8 cellular contexts compared by ENCODE assay signal in genomic region chr19:610801-611505, GRCh38. TPM values are rescaled to one million over a fixed set of nuclear protein-coding genes. Genes with fewer than 3 reads are reported as not detected.
DNase-seq lines count a peak whose midpoint lies in the region; ATAC-seq, FAIRE-seq and TF ChIP-seq lines count a peak whose summit lies in the region.

No MANE protein-coding gene starts in this region.

- H4K5ac ChIP-seq in H1 (ENCODE audit: insufficient read length, low read depth, low read length) = no peak overlapping the region

- H3K4ac ChIP-seq in H1 (replicated peaks; ENCODE audit: insufficient read length, low read depth, low read length) = no peak overlapping the region
- H3K4ac ChIP-seq in neuronal stem cell (ENCODE audit: low read length) = no peak overlapping the region

- FAIRE-seq in H1 (lab: Jason Lieb, UNC) = no peak

- H3K4me2 ChIP-seq in BLaER1 (peak overlapping the region; percentile 91), H1 (ENCODE audit: insufficient read depth in 1 of 2, low read depth in 2 of 2, low read length in 2 of 2) (no peak overlapping the region), neuronal stem cell (ENCODE audit: insufficient read depth, low read length, poor library complexity, severe bottlenecking) (no peak overlapping the region)

- H2BK15ac ChIP-seq in H1 (ENCODE audit: low read length) (no peak overlapping the region), neuronal stem cell (ENCODE audit: low read length) (no peak overlapping the region)

- no peak overlapping the region for H3K14ac ChIP-seq in H1 (ENCODE audit: insufficient read length)
- H3K14ac ChIP-seq in neuronal stem cell (ENCODE audit: low read length) = no peak overlapping the region

- no peak overlapping the region for H2BK5ac ChIP-seq in H1 (ENCODE audit: low read depth, low read length)
- H2BK5ac ChIP-seq in neuronal stem cell (ENCODE audit: low read length) = no peak overlapping the region

- H3K27me3 Mint-ChIP-seq in activated CD4-positive, alpha-beta memory T cell treated with anti-CD3 and anti-CD28 coated beads, Interleukin-2, amount 10 ng/mL, durations not matched to agents 7 days and 5 days = no peaks in the 10 kb centered on the region

- peaks cover 23% of the 10 kb centered on the region for H3K36me3 ChIP-seq in BLaER1
- peaks cover 0 to 7% (median 3%) of the 10 kb centered on the region in 4 experiments; a peak in 2 of 8 replicates for H3K36me3 ChIP-seq in H1 (ENCODE audit: control insufficient read depth in 2 of 4, insufficient read depth in 4 of 4, low read length in 3 of 4)
- peaks cover 12 to 17% of the 10 kb centered on the region in 2 donors for H3K36me3 ChIP-seq in neuronal stem cell (replicated peaks in 1 of 2; ENCODE audit: control insufficient read depth in 2 of 2, insufficient read depth in 2 of 2, low read length in 2 of 2)
- no peaks in the 10 kb centered on the region for H3K36me3 ChIP-seq in sigmoid colon

- 86% methylated on average over 34 of the region's 37 CpGs; no CpG with 5 or more reads in 1 of the 2 experiments for WGBS in H1 (ENCODE audit: extremely low coverage in 1 of 2, insufficient coverage in 1 of 2, insufficient read length in 1 of 2, insufficient replicate concordance in 2 of 2, low coverage in 1 of 2, low lambda C conversion rate in 2 of 2, missing lambda C conversion rate in 1 of 2), 2 experiments
- WGBS in neuronal stem cell (ENCODE audit: extremely low coverage in 2 of 2, insufficient read length in 2 of 2, insufficient replicate concordance in 1 of 2), 2 donors = no CpG with 5 or more reads among the region's 37 CpGs
- 12 to 24% methylated on average over 37 of the region's 37 CpGs for WGBS in sigmoid colon, 2 donors

- no peaks in the 10 kb centered on the region for H3K79me2 ChIP-seq in H1 (ENCODE audit: control insufficient read depth in 1 of 2, insufficient read depth in 2 of 2, low read length in 2 of 2)

- H3K23ac ChIP-seq in H1 (ENCODE audit: insufficient read length) (no peak overlapping the region), neuronal stem cell (ENCODE audit: low read depth, low read length, poor library complexity) (no peak overlapping the region)

- no peak for ATAC-seq in HG03135 (IDR thresholded peaks at IDR 0.05; ENCODE audit: unreplicated experiment)

- H4K8ac ChIP-seq in H1 (ENCODE audit: extremely low read depth, insufficient read depth, low read length) (peak overlapping the region; percentile 28; the same call in 1 of the 2 replicates), neuronal stem cell (ENCODE audit: low read depth, low read length) (no peak overlapping the region)

- H3K27ac ChIP-seq in BLaER1 = peak overlapping the region; percentile 85
- no peak overlapping the region for H3K27ac ChIP-seq in H1 (ENCODE audit: low read depth, low read length)
- H3K27ac ChIP-seq in neuronal stem cell (replicated peaks; ENCODE audit: low read length) = no peak overlapping the region
- H3K27ac ChIP-seq in sigmoid colon = peak overlapping the region in 1 of 4 donors; percentile 32

- H4K20me1 ChIP-seq in BLaER1 = 0 out of 2 replicates have a peak, but pooled peaks cover 4% of the 10 kb centered on the region
- H4K20me1 ChIP-seq in H1 (replicated peaks in 1 of 2; ENCODE audit: control insufficient read depth in 1 of 2, insufficient read depth in 2 of 2, low read length in 2 of 2) = peaks cover 0 to 2% of the 10 kb centered on the region in 2 experiments

- no peaks in the 10 kb centered on the region for H3K9me3 Mint-ChIP-seq in activated CD4-positive, alpha-beta memory T cell treated with anti-CD3 and anti-CD28 coated beads, Interleukin-2, amount 10 ng/mL, durations not matched to agents 7 days and 5 days

- H4K91ac ChIP-seq in H1 (replicated peaks; ENCODE audit: insufficient read length, low read length) (no peak overlapping the region), neuronal stem cell (ENCODE audit: low read depth, low read length, poor library complexity) (no peak overlapping the region)

- TF ChIP-seq POLR2A in H1 (IDR thresholded peaks at IDR 0.05; ENCODE audit: control extremely low read depth in 1 of 2, low read depth in 2 of 2, low read length in 2 of 2) (no peak), sigmoid colon (IDR thresholded peaks at IDR 0.05) (no peak)

- CTCF ChIA-PET in activated CD4-positive, alpha-beta memory T cell treated with anti-CD3 and anti-CD28 coated beads, Interleukin-2, amount 10 ng/mL, durations not matched to agents 7 days and 5 days (lab: Charles Lee) = interaction anchor here (1.5 to 1.6 kb wide), 2 partner anchors 27 to 100 kb away, joined by 3 to 4 read pairs; no protein-coding TSS in a partner anchor
- CTCF ChIA-PET in H1 (lab: Charles Lee; ENCODE audit: partially characterized antibody) = interaction anchor here (1.2 kb wide), 1 partner anchor 27 kb away, joined by 4 read pairs; no protein-coding TSS in a partner anchor

- POLR2A ChIA-PET in activated CD4-positive, alpha-beta memory T cell treated with anti-CD3 and anti-CD28 coated beads, Interleukin-2, amount 10 ng/mL, durations not matched to agents 7 days and 5 days (lab: Charles Lee) = interaction anchor here (1.0 to 2.5 kb wide), 9 partner anchors 18 to 410 kb away, joined by 3 to 11 read pairs (median 5); partner anchors contain the start of genes POLRMT, RNF126 and RNU6-2
- POLR2A ChIA-PET in H1 (lab: Charles Lee; ENCODE audit: partially characterized antibody) = interaction anchor here (1.6 kb wide), 1 partner anchor 20 kb away, joined by 3 read pairs; no protein-coding TSS in a partner anchor

- TF ChIP-seq RAD21 in Ishikawa (IDR thresholded peaks at IDR 0.05; ENCODE audit: low read depth) (peak; percentile 12; the same call in 1 of the 2 replicates), H1 (IDR thresholded peaks at IDR 0.05 in 1 of 2, conservative IDR thresholded peaks at IDR 0.05 in 1 of 2; ENCODE audit: low read depth in 2 of 2, low read length in 2 of 2) (no peak)

- peak overlapping the region; percentile 60 for H3K9ac ChIP-seq in BLaER1
- H3K9ac ChIP-seq in H1 (replicated peaks in 1 of 4; ENCODE audit: extremely low read depth in 1 of 4, low read depth in 3 of 4, low read length in 3 of 4) = no peak overlapping the region; a peak in 1 of 7 replicates
- no peak overlapping the region for H3K9ac ChIP-seq in neuronal stem cell (ENCODE audit: low read depth, low read length, poor library complexity)

- intact Hi-C loops in sigmoid colon (cut with DNase I) = no loop called here

- H2BK12ac ChIP-seq in H1 (ENCODE audit: low read depth, low read length) (no peak overlapping the region), neuronal stem cell (ENCODE audit: low read length) (no peak overlapping the region)

- H3K4me3 ChIP-seq in BLaER1 (peak overlapping the region; percentile 56), H1 (ENCODE audit: extremely low read depth in 1 of 4, insufficient read depth in 2 of 4, low read depth in 3 of 4, low read length in 4 of 4) (no peak overlapping the region), neuronal stem cell (ENCODE audit: low read length in 2 of 2) (no peak overlapping the region), sigmoid colon (peak overlapping the region in 2 of 4 donors; percentile 16 to 23)

- H3K4me1 Mint-ChIP-seq in activated CD4-positive, alpha-beta memory T cell treated with anti-CD3 and anti-CD28 coated beads, Interleukin-2, amount 10 ng/mL, durations not matched to agents 7 days and 5 days = peaks cover 29% of the 10 kb centered on the region

- H3K18ac ChIP-seq in H1 (ENCODE audit: extremely low read depth, low read length) (no peak overlapping the region), neuronal stem cell (ENCODE audit: low read length) (no peak overlapping the region)

- H3K36me3 Mint-ChIP-seq in activated CD4-positive, alpha-beta memory T cell treated with anti-CD3 and anti-CD28 coated beads, Interleukin-2, amount 10 ng/mL, durations not matched to agents 7 days and 5 days (ENCODE audit: low read depth) = peaks cover 17% of the 10 kb centered on the region

- no peak overlapping the region for H2AK5ac ChIP-seq in H1 (ENCODE audit: low read depth, low read length)
- H2AK5ac ChIP-seq in neuronal stem cell (ENCODE audit: low read depth, low read length) = peak overlapping the region; percentile 21

- peak; percentile 92 for TF ChIP-seq EP300 in Ishikawa (IDR thresholded peaks at IDR 0.05; ENCODE audit: borderline replicate concordance)
- TF ChIP-seq EP300 in H1 (IDR thresholded peaks at IDR 0.05; ENCODE audit: borderline replicate concordance in 1 of 2, low read depth in 2 of 2, low read length in 2 of 2) = no peak
- no peak for TF ChIP-seq EP300 in sigmoid colon (IDR thresholded peaks at IDR 0.05)

- H2AFZ ChIP-seq in H1 (ENCODE audit: low read length) (no peak overlapping the region), neuronal stem cell (ENCODE audit: low read length) (peak overlapping the region; percentile 80)

- H3K79me1 ChIP-seq in H1 (ENCODE audit: low read depth, low read length) (no peaks in the 10 kb centered on the region; the same call in 1 of the 2 replicates), neuronal stem cell (ENCODE audit: low read depth, low read length) (no peaks in the 10 kb centered on the region)

- DNase-seq in activated CD4-positive, alpha-beta memory T cell treated with anti-CD3 and anti-CD28 coated beads, Interleukin-2, amount 10 ng/mL, durations not matched to agents 7 days and 5 days = peak; percentile 75
- DNase-seq in H1 (ENCODE audit: low read depth in 1 of 2, low spot score in 2 of 2) (no peak), neuronal stem cell (ENCODE audit: low spot score) (no peak), sigmoid colon (no peak), NCI-H2227 (lab: John Stamatoyannopoulos, UW; ENCODE audit: unreplicated experiment) (no peak)

- H3K27me3 ChIP-seq in BLaER1 (no peaks in the 10 kb centered on the region), H1 (replicated peaks in 1 of 4; ENCODE audit: control insufficient read depth in 3 of 4, extremely low read depth in 1 of 4, insufficient read depth in 3 of 4, low read length in 3 of 4) (no peaks in the 10 kb centered on the region), neuronal stem cell (ENCODE audit: control insufficient read depth in 3 of 3, insufficient read depth in 3 of 3, low read depth in 1 of 3, low read length in 3 of 3) (no peaks in the 10 kb centered on the region), sigmoid colon (no peaks in the 10 kb centered on the region)

- no peak overlapping the region for H2BK120ac ChIP-seq in H1 (replicated peaks; ENCODE audit: low read depth, low read length)
- no peak overlapping the region for H2BK120ac ChIP-seq in neuronal stem cell (ENCODE audit: low read depth, low read length)

- H3K23me2 ChIP-seq in H1 (ENCODE audit: low read depth, low read length) = no peaks in the 10 kb centered on the region

- H3K9me3 ChIP-seq in BLaER1 = no peaks in the 10 kb centered on the region
- peaks cover 0 to 4% of the 10 kb centered on the region in 2 experiments; a peak in 1 of 4 replicates for H3K9me3 ChIP-seq in H1 (ENCODE audit: insufficient read depth in 2 of 2, low read depth in 1 of 2, low read length in 1 of 2)
- peaks cover 0 to 2% of the 10 kb centered on the region in 2 donors for H3K9me3 ChIP-seq in neuronal stem cell (replicated peaks in 1 of 2; ENCODE audit: control insufficient read depth in 2 of 2, insufficient read depth in 1 of 2, low read depth in 1 of 2, low read length in 2 of 2)
- H3K9me3 ChIP-seq in sigmoid colon = no peaks in the 10 kb centered on the region

- TF ChIP-seq CTCF in H1 (IDR thresholded peaks at IDR 0.05; ENCODE audit: control extremely low read depth in 1 of 3, insufficient read depth in 1 of 3, low read depth in 1 of 3, low read length in 3 of 3) (no peak), sigmoid colon (IDR thresholded peaks at IDR 0.05) (no peak)

- H3K56ac ChIP-seq in H1 (replicated peaks; ENCODE audit: insufficient read length, low read depth, low read length) = no peak overlapping the region

- no peak overlapping the region for H2BK20ac ChIP-seq in H1 (ENCODE audit: low read length)

- H3K4me3 Mint-ChIP-seq in activated CD4-positive, alpha-beta memory T cell treated with anti-CD3 and anti-CD28 coated beads, Interleukin-2, amount 10 ng/mL, durations not matched to agents 7 days and 5 days = peak overlapping the region; percentile 91

- H3K27ac Mint-ChIP-seq in activated CD4-positive, alpha-beta memory T cell treated with anti-CD3 and anti-CD28 coated beads, Interleukin-2, amount 10 ng/mL, durations not matched to agents 7 days and 5 days = peak overlapping the region; percentile 99

- H3K4me1 ChIP-seq in BLaER1 = peaks cover 64% of the 10 kb centered on the region
- H3K4me1 ChIP-seq in H1 (replicated peaks in 1 of 4; ENCODE audit: control insufficient read depth in 3 of 4, insufficient read depth in 4 of 4, low read length in 3 of 4) = no peaks in the 10 kb centered on the region
- peaks cover 0 to 5% of the 10 kb centered on the region in 2 donors for H3K4me1 ChIP-seq in neuronal stem cell (ENCODE audit: control insufficient read depth in 2 of 2, insufficient read depth in 1 of 2, low read depth in 1 of 2, low read length in 2 of 2)
- peaks cover 0 to 7% (median 0%) of the 10 kb centered on the region in 4 donors for H3K4me1 ChIP-seq in sigmoid colon

RNA-seq across cellular contexts. Expression of gene HCN2, which starts 21.3 kb away (rescaled TPM):
- total RNA-seq in activated CD4-positive, alpha-beta memory T cell treated with anti-CD3 and anti-CD28 coated beads, Interleukin-2, amount 10 ng/mL, durations not matched to agents 7 days and 5 days = 1 to 10 TPM; 3.1 to 3.5 TPM
- 3.6 and 4.0 TPM in 2 replicates for total RNA-seq in H1 (2021; fragmentation: NEBNext Ultra II Directional; extraction: Animal tissue kit (Norgen Biotek cat#: 25700))
- polyA plus RNA-seq in H1 (2011; rRNA removed) (1.0 and 1.9 TPM in 2 replicates), sigmoid colon (under 1 TPM in 2 of 3 donors, not detected in 1; 0.23 to 0.39 TPM)
- polyA plus RNA-seq in H1 (2011; cell fraction: cytosol; rRNA removed) = 1.3 TPM
- polyA plus RNA-seq in H1 (2011; cell fraction: nucleus; rRNA removed) = 3.2 TPM
- polyA plus RNA-seq in H1 (2012, experiment 1 of 2) = 1.6 to 4.6 TPM (median 3.9 TPM) in 4 replicates
- 2.2 TPM for polyA plus RNA-seq in H1 (2012, experiment 2 of 2)
- polyA plus RNA-seq in H1 (2013, experiment 1 of 2) = 3.0 TPM
- 3.2 TPM for polyA plus RNA-seq in H1 (2013, experiment 2 of 2)
- polyA minus RNA-seq in H1 (2011; rRNA and poly(A)+ RNA removed) = 1.6 and 4.2 TPM in 2 replicates
- 2.5 TPM for polyA minus RNA-seq in H1 (2011; cell fraction: cytosol; rRNA and poly(A)+ RNA removed)
- 1.4 TPM for polyA minus RNA-seq in H1 (2011; cell fraction: nucleus; rRNA and poly(A)+ RNA removed)
- 0.10 TPM for polyA plus RNA-seq in neuronal stem cell (2013, experiment 1 of 2)
- polyA plus RNA-seq in neuronal stem cell (2013, experiment 2 of 2) = 0.10 TPM
- total RNA-seq in sigmoid colon = under 1 TPM in 3 of 4 donors, not detected in 1; 0.36 to 0.55 (median 0.54) TPM

RNA-seq across cellular contexts. Expression of gene POLRMT, which starts 22.4 kb away (rescaled TPM):
- total RNA-seq in activated CD4-positive, alpha-beta memory T cell treated with anti-CD3 and anti-CD28 coated beads, Interleukin-2, amount 10 ng/mL, durations not matched to agents 7 days and 5 days = 10 to 100 TPM; 44.8 to 45.1 TPM
- 110 and 111 TPM in 2 replicates for total RNA-seq in H1 (2021; fragmentation: NEBNext Ultra II Directional; extraction: Animal tissue kit (Norgen Biotek cat#: 25700))
- polyA plus RNA-seq in H1 (2011; rRNA removed) (93.0 and 119 TPM in 2 replicates), sigmoid colon (10 to 100 TPM; 16.8 to 63.0 (median 30.3) TPM)
- 84.7 TPM for polyA plus RNA-seq in H1 (2011; cell fraction: cytosol; rRNA removed)
- 444 TPM for polyA plus RNA-seq in H1 (2011; cell fraction: nucleus; rRNA removed)
- polyA plus RNA-seq in H1 (2012, experiment 1 of 2) = 84.6 to 159 TPM (median 148 TPM) in 4 replicates
- polyA plus RNA-seq in H1 (2012, experiment 2 of 2) = 84.5 TPM
- 105 TPM for polyA plus RNA-seq in H1 (2013, experiment 1 of 2)
- polyA plus RNA-seq in H1 (2013, experiment 2 of 2) = 97.6 TPM
- 132 and 217 TPM in 2 replicates for polyA minus RNA-seq in H1 (2011; rRNA and poly(A)+ RNA removed)
- polyA minus RNA-seq in H1 (2011; cell fraction: cytosol; rRNA and poly(A)+ RNA removed) = 86.2 TPM
- polyA minus RNA-seq in H1 (2011; cell fraction: nucleus; rRNA and poly(A)+ RNA removed) = 105 TPM
- 50.0 TPM for polyA plus RNA-seq in neuronal stem cell (2013, experiment 1 of 2)
- 45.6 TPM for polyA plus RNA-seq in neuronal stem cell (2013, experiment 2 of 2)
- 10 to 100 TPM; 18.2 to 26.3 (median 22.3) TPM for total RNA-seq in sigmoid colon

RNA-seq across cellular contexts. Expression of gene FGF22, which starts 28.7 kb away (rescaled TPM):
- not detected for total RNA-seq in activated CD4-positive, alpha-beta memory T cell treated with anti-CD3 and anti-CD28 coated beads, Interleukin-2, amount 10 ng/mL, durations not matched to agents 7 days and 5 days
- 1.7 and 1.9 TPM in 2 replicates for total RNA-seq in H1 (2021; fragmentation: NEBNext Ultra II Directional; extraction: Animal tissue kit (Norgen Biotek cat#: 25700))
- polyA plus RNA-seq in H1 (2011; rRNA removed) (0.44 and 0.99 TPM in 2 replicates), sigmoid colon (under 1 TPM in 1 of 3 donors, not detected in 2; 0.20 TPM)
- 1.3 TPM for polyA plus RNA-seq in H1 (2011; cell fraction: cytosol; rRNA removed)
- 4.9 TPM for polyA plus RNA-seq in H1 (2011; cell fraction: nucleus; rRNA removed)
- 1.9 to 3.1 TPM (median 2.3 TPM) in 4 replicates for polyA plus RNA-seq in H1 (2012, experiment 1 of 2)
- 0.64 TPM for polyA plus RNA-seq in H1 (2012, experiment 2 of 2)
- polyA plus RNA-seq in H1 (2013, experiment 1 of 2) = 0.85 TPM
- polyA plus RNA-seq in H1 (2013, experiment 2 of 2) = 0.81 TPM
- 0.22 TPM in 1 of 2 replicates, not detected in the other for polyA minus RNA-seq in H1 (2011; rRNA and poly(A)+ RNA removed)
- 0.73 TPM for polyA minus RNA-seq in H1 (2011; cell fraction: cytosol; rRNA and poly(A)+ RNA removed)
- 0.90 TPM for polyA minus RNA-seq in H1 (2011; cell fraction: nucleus; rRNA and poly(A)+ RNA removed)
- 0.78 TPM for polyA plus RNA-seq in neuronal stem cell (2013, experiment 1 of 2)
- 0.66 TPM for polyA plus RNA-seq in neuronal stem cell (2013, experiment 2 of 2)
- total RNA-seq in sigmoid colon = 1 to 10 TPM in 1 of 4 donors, under 1 TPM in 1, not detected in 2; 0.99 to 1.7 TPM

RNA-seq across cellular contexts. Expression of gene BSG, which starts 38.6 kb away (rescaled TPM):
- total RNA-seq in activated CD4-positive, alpha-beta memory T cell treated with anti-CD3 and anti-CD28 coated beads, Interleukin-2, amount 10 ng/mL, durations not matched to agents 7 days and 5 days = 100 to 1,000 TPM; 255 to 257 TPM
- total RNA-seq in H1 (2021; fragmentation: NEBNext Ultra II Directional; extraction: Animal tissue kit (Norgen Biotek cat#: 25700)) = 726 and 743 TPM in 2 replicates
- polyA plus RNA-seq in H1 (2011; rRNA removed) (1,055 and 1,381 TPM in 2 replicates), sigmoid colon (100 to 1,000 TPM; 218 to 715 (median 309) TPM)
- 777 TPM for polyA plus RNA-seq in H1 (2011; cell fraction: cytosol; rRNA removed)
- 835 TPM for polyA plus RNA-seq in H1 (2011; cell fraction: nucleus; rRNA removed)
- polyA plus RNA-seq in H1 (2012, experiment 1 of 2) = 563 to 829 TPM (median 731 TPM) in 4 replicates
- 1,009 TPM for polyA plus RNA-seq in H1 (2012, experiment 2 of 2)
- 1,327 TPM for polyA plus RNA-seq in H1 (2013, experiment 1 of 2)
- 1,362 TPM for polyA plus RNA-seq in H1 (2013, experiment 2 of 2)
- 300 and 353 TPM in 2 replicates for polyA minus RNA-seq in H1 (2011; rRNA and poly(A)+ RNA removed)
- polyA minus RNA-seq in H1 (2011; cell fraction: cytosol; rRNA and poly(A)+ RNA removed) = 459 TPM
- polyA minus RNA-seq in H1 (2011; cell fraction: nucleus; rRNA and poly(A)+ RNA removed) = 278 TPM
- 596 TPM for polyA plus RNA-seq in neuronal stem cell (2013, experiment 1 of 2)
- polyA plus RNA-seq in neuronal stem cell (2013, experiment 2 of 2) = 585 TPM
- 100 to 1,000 TPM; 423 to 500 (median 482) TPM for total RNA-seq in sigmoid colon

RNA-seq across cellular contexts. Expression of gene RNF126, which starts 52.1 kb away (rescaled TPM):
- total RNA-seq in activated CD4-positive, alpha-beta memory T cell treated with anti-CD3 and anti-CD28 coated beads, Interleukin-2, amount 10 ng/mL, durations not matched to agents 7 days and 5 days = 10 to 100 TPM; 80.6 to 82.2 TPM
- total RNA-seq in H1 (2021; fragmentation: NEBNext Ultra II Directional; extraction: Animal tissue kit (Norgen Biotek cat#: 25700)) = 64.7 and 68.0 TPM in 2 replicates
- 21.8 and 56.5 TPM in 2 replicates for polyA plus RNA-seq in H1 (2011; rRNA removed)
- polyA plus RNA-seq in H1 (2011; cell fraction: cytosol; rRNA removed) = 41.8 TPM
- 90.9 TPM for polyA plus RNA-seq in H1 (2011; cell fraction: nucleus; rRNA removed)
- 43.7 to 67.7 TPM (median 63.8 TPM) in 4 replicates for polyA plus RNA-seq in H1 (2012, experiment 1 of 2)
- 52.5 TPM for polyA plus RNA-seq in H1 (2012, experiment 2 of 2)
- 85.5 TPM for polyA plus RNA-seq in H1 (2013, experiment 1 of 2)
- 80.6 TPM for polyA plus RNA-seq in H1 (2013, experiment 2 of 2)
- 5.7 and 7.1 TPM in 2 replicates for polyA minus RNA-seq in H1 (2011; rRNA and poly(A)+ RNA removed)
- 31.9 TPM for polyA minus RNA-seq in H1 (2011; cell fraction: cytosol; rRNA and poly(A)+ RNA removed)
- 33.1 TPM for polyA minus RNA-seq in H1 (2011; cell fraction: nucleus; rRNA and poly(A)+ RNA removed)
- 59.4 TPM for polyA plus RNA-seq in neuronal stem cell (2013, experiment 1 of 2)
- 57.6 TPM for polyA plus RNA-seq in neuronal stem cell (2013, experiment 2 of 2)
- total RNA-seq in sigmoid colon = 10 to 100 TPM; 39.2 to 57.1 (median 55.5) TPM
- 10 to 100 TPM; 33.5 to 58.8 (median 35.4) TPM for polyA plus RNA-seq in sigmoid colon
